Comparison of ENCODE assay signal across 1 cellular context in genomic region chr11:116188350-116188749, GRCh38.
TF ChIP-seq lines count a peak whose summit lies in the region.

No MANE protein-coding gene starts in this region.

TF ChIP-seq in HepG2, 621 proteins besides CTCF, POLR2A, EP300 and RAD21:
- TF ChIP-seq AHDC1 (CRISPR knock-in tag; IDR thresholded peaks at IDR 0.05; ENCODE audit: borderline replicate concordance): no peak
- no peak for TF ChIP-seq TBP (CRISPR knock-in tag; IDR thresholded peaks at IDR 0.05)
- no peak for TF ChIP-seq CREBL2 (CRISPR knock-in tag; IDR thresholded peaks at IDR 0.05; ENCODE audit: borderline replicate concordance)
- no peak for TF ChIP-seq ZBTB43 (CRISPR knock-in tag; conservative IDR thresholded peaks at IDR 0.05)
- TF ChIP-seq MNT (IDR thresholded peaks at IDR 0.05): peak; percentile 98
- no peak for TF ChIP-seq JUNB (CRISPR knock-in tag; IDR thresholded peaks at IDR 0.05; ENCODE audit: borderline replicate concordance)
- no peak for TF ChIP-seq U2AF2 (IDR thresholded peaks at IDR 0.05; ENCODE audit: low read depth, low read length)
- no peak for TF ChIP-seq CREM (IDR thresholded peaks at IDR 0.05)
- no peak for TF ChIP-seq CREM (CRISPR knock-in tag; IDR thresholded peaks at IDR 0.05)
